ENCODE assay signal across 9 cellular contexts in the genomic region with DNA sequence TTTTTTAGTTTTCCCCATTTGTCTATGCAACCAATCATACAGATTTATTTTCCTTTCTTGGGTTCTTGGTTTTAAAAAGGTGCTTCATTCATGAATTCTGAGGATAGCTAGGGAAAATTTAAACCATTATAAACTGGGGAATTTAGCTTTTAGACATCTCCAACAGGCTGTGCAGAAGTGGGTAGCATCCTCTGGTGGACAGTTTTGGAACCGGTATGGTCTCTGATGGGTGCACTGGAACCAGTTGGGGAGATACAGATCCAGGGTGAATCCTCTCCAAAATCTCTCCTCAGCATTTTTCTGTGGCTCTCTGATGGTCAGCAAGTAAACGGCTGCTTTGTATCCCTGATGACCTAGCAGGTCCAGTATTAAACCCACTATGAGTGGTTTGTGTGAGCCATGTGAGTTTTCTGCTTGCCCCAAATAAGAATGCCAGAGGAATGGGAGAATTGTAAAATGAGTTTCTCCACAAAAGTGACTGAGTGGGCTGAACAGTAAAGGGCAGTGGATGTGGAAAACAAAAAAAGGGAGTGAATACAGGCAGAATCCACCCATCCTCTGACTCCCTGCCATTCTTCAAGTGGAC. TPM values are rescaled to one million over a fixed set of nuclear protein-coding genes. Genes with fewer than 3 reads are reported as not detected.
DNase-seq lines count a peak whose midpoint lies in the region; ATAC-seq, FAIRE-seq and TF ChIP-seq lines count a peak whose summit lies in the region.
"Had no signal": no experiment of that assay in that cellular context is flagged by ENCODE, and none has a peak within 500 bp of the region (broad histone marks: within the 10 kb centered on the region; RNA-seq: fewer than 3 reads in every experiment).

No MANE protein-coding gene starts in this region.

- dilution Hi-C loops in endothelial cell of umbilical vein (cut with MboI; ENCODE audit: extremely low pct_ligation_motif_present, low sequenced_read_pairs): no loop called here

- POLR2A ChIA-PET in Panc1 (lab: Charles Lee): interaction anchor here (0.6 kb wide), 1 partner anchor 26 kb away, joined by 12 read pairs; no protein-coding TSS in a partner anchor
- POLR2A ChIA-PET in endothelial cell of umbilical vein (lab: Charles Lee): interaction anchor here (0.9 to 1.4 kb wide), 3 partner anchors 9 to 25 kb away, joined by 4 to 6 read pairs (median 6); partner anchors contain the start of genes DNAJC25 and PTGR1

- H3K36me3 ChIP-seq in CD4-positive, CD25-positive, alpha-beta regulatory T cell (ENCODE audit: control insufficient read depth, insufficient read depth, low read length): no peaks in the 10 kb centered on the region
- H3K36me3 ChIP-seq in Panc1 (ENCODE audit: control insufficient read depth, insufficient read depth, low read length) (no peaks in the 10 kb centered on the region), endothelial cell of umbilical vein (ENCODE audit: control insufficient read depth in 2 of 2, extremely low read depth in 1 of 2, insufficient read depth in 2 of 2, low read length in 2 of 2) (no peaks in the 10 kb centered on the region)

- peak; percentile 80 for FAIRE-seq in endothelial cell of umbilical vein (lab: Jason Lieb, UNC)
- FAIRE-seq: islet of Langerhans had no signal

- peaks cover 11% of the 10 kb centered on the region for H3K27me3 ChIP-seq in CD4-positive, CD25-positive, alpha-beta regulatory T cell (ENCODE audit: control insufficient read depth, insufficient read depth, low read length)
- H3K27me3 ChIP-seq in Panc1 (ENCODE audit: control insufficient read depth, insufficient read depth, low read length) (no peaks in the 10 kb centered on the region), endothelial cell of umbilical vein (ENCODE audit: control insufficient read depth in 2 of 2, insufficient read depth in 2 of 2, low read length in 2 of 2) (no peaks in the 10 kb centered on the region)

- no peaks in the 10 kb centered on the region for H3K9me3 ChIP-seq in CD4-positive, CD25-positive, alpha-beta regulatory T cell (ENCODE audit: control insufficient read depth in 2 of 2, low read length in 2 of 2)
- no peaks in the 10 kb centered on the region for H3K9me3 ChIP-seq in Panc1 (ENCODE audit: control insufficient read depth, insufficient read depth, low read depth, low read length)
- no peaks in the 10 kb centered on the region for H3K9me3 ChIP-seq in endothelial cell of umbilical vein (replicated peaks; ENCODE audit: control insufficient read depth, insufficient read depth, low read length)

- CTCF ChIA-PET in Panc1 (lab: Charles Lee) (interaction anchor here (0.6 to 1.6 kb wide), 3 partner anchors 9 to 24 kb away, joined by 3 to 28 read pairs (median 5); no protein-coding TSS in a partner anchor), endothelial cell of umbilical vein (lab: Charles Lee) (interaction anchor here (0.6 to 4.1 kb wide), 25 partner anchors 9 to 738 kb away, joined by 3 to 221 read pairs (median 5); partner anchors contain the start of genes DNAJC25, GNG10, PTGR1 and ZNF483)

- H3K4me1 Mint-ChIP-seq in CD4-positive, CD25-positive, alpha-beta regulatory T cell: no peaks in the 10 kb centered on the region
- no peaks in the 10 kb centered on the region for H3K4me1 Mint-ChIP-seq in nephron

- no peaks in the 10 kb centered on the region for H3K4me1 ChIP-seq in CD4-positive, CD25-positive, alpha-beta regulatory T cell (ENCODE audit: control insufficient read depth, insufficient read depth, low read length, poor library complexity, severe bottlenecking)
- H3K4me1 ChIP-seq in Panc1 (ENCODE audit: control insufficient read depth, insufficient read depth, low read length): no peaks in the 10 kb centered on the region
- H3K4me1 ChIP-seq in endothelial cell of umbilical vein (ENCODE audit: control insufficient read depth, extremely low read depth, insufficient read depth, low read length): peaks cover 4% of the 10 kb centered on the region

- intact Hi-C loops in Panc1 (cut with micrococcal nuclease; ENCODE audit: unreplicated experiment) (no loop called here), endothelial cell of umbilical vein (cut with micrococcal nuclease) (loop anchor here (1.0 kb wide), 1 partner anchor 24 kb away; no protein-coding TSS in a partner anchor)

- no peaks in the 10 kb centered on the region for H3K79me2 ChIP-seq in endothelial cell of umbilical vein (ENCODE audit: control insufficient read depth, insufficient read depth, low read length)

- no peak overlapping the region for H3K27ac ChIP-seq in CD4-positive, CD25-positive, alpha-beta regulatory T cell (ENCODE audit: insufficient read depth, low read length, poor library complexity, severe bottlenecking)
- no peak overlapping the region for H3K27ac ChIP-seq in Panc1 (ENCODE audit: low read length)
- no peak overlapping the region for H3K27ac ChIP-seq in endothelial cell of umbilical vein (ENCODE audit: insufficient read depth, low read depth, low read length)

- H3K9me1 ChIP-seq in endothelial cell of umbilical vein (replicated peaks; ENCODE audit: control insufficient read depth, extremely low read depth, insufficient read depth, low read length): no peaks in the 10 kb centered on the region

- TF ChIP-seq CTCF in Panc1 (IDR thresholded peaks at IDR 0.05): peak; percentile 94
- TF ChIP-seq CTCF in endothelial cell of umbilical vein (IDR thresholded peaks at IDR 0.05; ENCODE audit: extremely low read depth in 1 of 2, insufficient read depth in 1 of 2, low read depth in 1 of 2, low read length in 2 of 2): peak; percentile 77 to 91
- TF ChIP-seq CTCF in nephron (IDR thresholded peaks at IDR 0.05; ENCODE audit: unreplicated experiment in 3 of 3): peak; percentile 56 to 67 (median 60)

- BruUV-seq in Panc1 (replicated peaks; lab: Mats Ljungman, UMichigan) (no TSS peak), endothelial cell of umbilical vein (replicated peaks; lab: Mats Ljungman, UMichigan) (no TSS peak)

- peak; percentile 55 to 75 for ATAC-seq in CD4-positive, CD25-positive, alpha-beta regulatory T cell (ENCODE audit: low read depth in 2 of 2)
- ATAC-seq in GM21423 (IDR thresholded peaks at IDR 0.05; ENCODE audit: unreplicated experiment) (peak; percentile 76), Panc1 (peak; percentile 93), GM19324 (IDR thresholded peaks at IDR 0.05; ENCODE audit: low FRiP score, unreplicated experiment) (no peak)

- no peak overlapping the region for H3K4me3 Mint-ChIP-seq in CD4-positive, CD25-positive, alpha-beta regulatory T cell
- H3K4me3 Mint-ChIP-seq in nephron: no peak overlapping the region

- no peak overlapping the region for H3K27ac Mint-ChIP-seq in CD4-positive, CD25-positive, alpha-beta regulatory T cell
- H3K27ac Mint-ChIP-seq in nephron: peak overlapping the region in 1 of 3 experiments; percentile 46

- H3K27me3 Mint-ChIP-seq in CD4-positive, CD25-positive, alpha-beta regulatory T cell: peaks cover 19% of the 10 kb centered on the region
- peaks cover 3% of the 10 kb centered on the region for H3K27me3 Mint-ChIP-seq in nephron (ENCODE audit: low read depth)

- no peak overlapping the region for H3K4me3 ChIP-seq in CD4-positive, CD25-positive, alpha-beta regulatory T cell (ENCODE audit: low read depth, low read length)
- H3K4me3 ChIP-seq in Panc1 (ENCODE audit: low read depth in 2 of 2, low read length in 2 of 2) (no peak overlapping the region), endothelial cell of umbilical vein (replicated peaks in 1 of 3; ENCODE audit: insufficient read depth in 1 of 3, low read depth in 1 of 3, low read length in 3 of 3) (no peak overlapping the region)

- no peaks in the 10 kb centered on the region for H3K36me3 Mint-ChIP-seq in CD4-positive, CD25-positive, alpha-beta regulatory T cell
- H3K36me3 Mint-ChIP-seq in nephron (ENCODE audit: low read depth): no peaks in the 10 kb centered on the region

- H4K20me1 ChIP-seq in endothelial cell of umbilical vein (replicated peaks; ENCODE audit: control insufficient read depth, extremely low read depth, insufficient read depth, low read length): no peaks in the 10 kb centered on the region

- no peak for TF ChIP-seq POLR2A in endothelial cell of umbilical vein (IDR thresholded peaks at IDR 0.05; ENCODE audit: low read depth, low read length)

- peak in 2 of 3 donors; percentile 18 to 26 for DNase-seq in CD4-positive, CD25-positive, alpha-beta regulatory T cell
- DNase-seq in Panc1 (ENCODE audit: low read depth, low spot score) (peak; percentile 51), endothelial cell of umbilical vein (ENCODE audit: low read depth, low spot score) (peak; percentile 68), NCI-H774 (lab: John Stamatoyannopoulos, UW) (no peak), SKM-1 (lab: John Stamatoyannopoulos, UW; ENCODE audit: unreplicated experiment) (no peak)

- in situ Hi-C loops in Panc1 (cut with HindIII; ENCODE audit: low pct_unique_long_range_greater_than_20kb, low sequenced_read_pairs): no loop called here

- no peaks in the 10 kb centered on the region for H3K9me3 Mint-ChIP-seq in CD4-positive, CD25-positive, alpha-beta regulatory T cell
- H3K9me3 Mint-ChIP-seq in nephron: no peaks in the 10 kb centered on the region

- no peak overlapping the region for H3K9ac ChIP-seq in endothelial cell of umbilical vein (replicated peaks; ENCODE audit: extremely low read depth, insufficient read depth, low read length)

- H2AFZ ChIP-seq in endothelial cell of umbilical vein (ENCODE audit: low read depth, low read length): no peak overlapping the region

- H3K4me2 ChIP-seq in endothelial cell of umbilical vein (ENCODE audit: insufficient read depth, low read length): no peak overlapping the region

RNA-seq across cellular contexts. Expression of gene DNAJC25, which starts 9.1 kb away (rescaled TPM):
- 2.9 TPM for total RNA-seq in CD4-positive, CD25-positive, alpha-beta regulatory T cell
- 1 to 10 TPM; 1.3 to 3.0 (median 2.3) TPM for polyA plus RNA-seq in CD4-positive, CD25-positive, alpha-beta regulatory T cell
- total RNA-seq in Panc1 (2021; ENCODE audit: unreplicated experiment) (6.0 TPM), endothelial cell of umbilical vein (5.2 and 5.5 TPM in 2 replicates)
- polyA plus RNA-seq in Panc1 (2012; ENCODE audit: insufficient read length): 2.8 TPM
- 1.7 and 2.1 TPM in 2 replicates for polyA plus RNA-seq in endothelial cell of umbilical vein
- polyA plus RNA-seq in endothelial cell of umbilical vein (2011; cell fraction: cytosol; rRNA removed): 2.0 and 2.8 TPM in 2 replicates
- 4.2 and 4.7 TPM in 2 replicates for polyA plus RNA-seq in endothelial cell of umbilical vein (2011; cell fraction: nucleus; rRNA removed)
- polyA plus RNA-seq in endothelial cell of umbilical vein (2012): 5.1 and 5.8 TPM in 2 replicates
- polyA minus RNA-seq in endothelial cell of umbilical vein: 1.4 and 2.2 TPM in 2 replicates
- 1.4 TPM for polyA minus RNA-seq in endothelial cell of umbilical vein (2011; cell fraction: cytosol; rRNA and poly(A)+ RNA removed)
- polyA minus RNA-seq in endothelial cell of umbilical vein (2011; cell fraction: nucleus; rRNA and poly(A)+ RNA removed): 1.7 and 2.9 TPM in 2 replicates

RNA-seq across cellular contexts. Expression of gene PTGR1, which starts 22.5 kb away (rescaled TPM):
- not detected for total RNA-seq in CD4-positive, CD25-positive, alpha-beta regulatory T cell
- under 1 TPM in 1 of 4 donors, not detected in 3; 0.32 TPM for polyA plus RNA-seq in CD4-positive, CD25-positive, alpha-beta regulatory T cell
- 46.0 TPM for total RNA-seq in Panc1 (2021; ENCODE audit: unreplicated experiment)
- 32.4 TPM for polyA plus RNA-seq in Panc1 (2012; ENCODE audit: insufficient read length)
- 79.1 and 101 TPM in 2 replicates for total RNA-seq in endothelial cell of umbilical vein
- polyA plus RNA-seq in endothelial cell of umbilical vein: 46.0 and 70.3 TPM in 2 replicates
- 86.7 and 96.0 TPM in 2 replicates for polyA plus RNA-seq in endothelial cell of umbilical vein (2011; cell fraction: cytosol; rRNA removed)
- polyA plus RNA-seq in endothelial cell of umbilical vein (2011; cell fraction: nucleus; rRNA removed): 63.5 and 69.4 TPM in 2 replicates
- 109 and 135 TPM in 2 replicates for polyA plus RNA-seq in endothelial cell of umbilical vein (2012)
- 89.8 and 92.7 TPM in 2 replicates for polyA minus RNA-seq in endothelial cell of umbilical vein
- polyA minus RNA-seq in endothelial cell of umbilical vein (2011; cell fraction: cytosol; rRNA and poly(A)+ RNA removed): 43.1 TPM
- 33.9 and 35.2 TPM in 2 replicates for polyA minus RNA-seq in endothelial cell of umbilical vein (2011; cell fraction: nucleus; rRNA and poly(A)+ RNA removed)

RNA-seq across cellular contexts. Expression of gene GNG10, which starts 39.4 kb away (rescaled TPM):
- 11.1 TPM for total RNA-seq in CD4-positive, CD25-positive, alpha-beta regulatory T cell
- polyA plus RNA-seq in CD4-positive, CD25-positive, alpha-beta regulatory T cell: 10 to 100 TPM; 29.2 to 50.6 (median 35.1) TPM
- total RNA-seq in Panc1 (2021; ENCODE audit: unreplicated experiment) (40.0 TPM), endothelial cell of umbilical vein (32.9 and 33.0 TPM in 2 replicates)
- polyA plus RNA-seq in Panc1 (2012; ENCODE audit: insufficient read length): 22.4 TPM
- 22.3 and 31.9 TPM in 2 replicates for polyA plus RNA-seq in endothelial cell of umbilical vein
- polyA plus RNA-seq in endothelial cell of umbilical vein (2011; cell fraction: cytosol; rRNA removed): 45.0 and 45.4 TPM in 2 replicates
- 11.5 and 11.9 TPM in 2 replicates for polyA plus RNA-seq in endothelial cell of umbilical vein (2011; cell fraction: nucleus; rRNA removed)
- polyA plus RNA-seq in endothelial cell of umbilical vein (2012): 25.9 and 44.4 TPM in 2 replicates
- 10.2 and 11.1 TPM in 2 replicates for polyA minus RNA-seq in endothelial cell of umbilical vein
- 6.9 TPM for polyA minus RNA-seq in endothelial cell of umbilical vein (2011; cell fraction: cytosol; rRNA and poly(A)+ RNA removed)
- polyA minus RNA-seq in endothelial cell of umbilical vein (2011; cell fraction: nucleus; rRNA and poly(A)+ RNA removed): 3.9 and 4.4 TPM in 2 replicates

Comparison
In these comparisons a context has a peak if more than half of its experiments do, and no peak if none do; other contexts are left out.
1. DNase-seq: peak in CD4-positive, CD25-positive, alpha-beta regulatory T cell (2 of 3), Panc1 (single experiment) and endothelial cell of umbilical vein (single experiment); none in NCI-H774 (single experiment) and SKM-1 (single experiment).
2. RNA of gene PTGR1, which starts 22.5 kb away (total RNA-seq): 79.1 to 101 TPM in endothelial cell of umbilical vein and 46.0 TPM in Panc1 (single experiment); not detected in CD4-positive, CD25-positive, alpha-beta regulatory T cell (single experiment); every median in the first group is over 10 times any median in the second.
3. Peak in every context shown above with its lines, with median percentiles within 50 percentile points of each other: CTCF ChIP-seq.